In genomic region chr20:38109657-38110524, GRCh38 we compare ENCODE assay signal across 1 cellular context.
TF ChIP-seq lines count a peak whose summit lies in the region.

No MANE protein-coding gene starts in this region.

TF ChIP-seq in HepG2, 621 proteins besides CTCF, POLR2A, EP300 and RAD21 (continued from another document and continues in another):
- TF ChIP-seq AFF4 (CRISPR knock-in tag; IDR thresholded peaks at IDR 0.05): no peak
- TF ChIP-seq ZNF263 (CRISPR knock-in tag; IDR thresholded peaks at IDR 0.05): peak; percentile 51; the same call in 1 of the 2 replicates
- TF ChIP-seq ZNF224 (CRISPR knock-in tag; IDR thresholded peaks at IDR 0.05): no peak
- TF ChIP-seq HNRNPK (IDR thresholded peaks at IDR 0.05; ENCODE audit: low read depth, low read length, poor library complexity, severe bottlenecking): no peak
- no peak for TF ChIP-seq ZNF746 (CRISPR knock-in tag; IDR thresholded peaks at IDR 0.05)
- no peak for TF ChIP-seq SIN3B (IDR thresholded peaks at IDR 0.05; ENCODE audit: low read length)
- TF ChIP-seq E2F2 (CRISPR knock-in tag; IDR thresholded peaks at IDR 0.05; ENCODE audit: borderline replicate concordance): no peak
- peak; percentile 56; the same call in 1 of the 2 replicates for TF ChIP-seq LCORL (IDR thresholded peaks at IDR 0.05)
- peak; percentile 47; the same call in 1 of the 2 replicates for TF ChIP-seq LCORL (CRISPR knock-in tag; IDR thresholded peaks at IDR 0.05)
- TF ChIP-seq ZNF264 (CRISPR knock-in tag; IDR thresholded peaks at IDR 0.05): no peak
- no peak for TF ChIP-seq GPBP1L1 (CRISPR knock-in tag; IDR thresholded peaks at IDR 0.05)
- TF ChIP-seq CCDC6 (CRISPR knock-in tag; IDR thresholded peaks at IDR 0.05): no peak
- TF ChIP-seq KAT2B (IDR thresholded peaks at IDR 0.05; ENCODE audit: borderline replicate concordance, low read depth, low read length): no peak
- no peak for TF ChIP-seq ZBTB14 (CRISPR knock-in tag; IDR thresholded peaks at IDR 0.05)
- TF ChIP-seq ATF7 (IDR thresholded peaks at IDR 0.05): no peak
- 0 out of 2 replicates have a peak, but pooled peaks have one; percentile 28 for TF ChIP-seq ATF7 (CRISPR knock-in tag; IDR thresholded peaks at IDR 0.05)
- TF ChIP-seq TAF15 (IDR thresholded peaks at IDR 0.05; ENCODE audit: low read depth, low read length, poor library complexity, severe bottlenecking): no peak
- no peak for TF ChIP-seq AKNA (CRISPR knock-in tag; IDR thresholded peaks at IDR 0.05; ENCODE audit: borderline replicate concordance)
- TF ChIP-seq ZNF761 (CRISPR knock-in tag; conservative IDR thresholded peaks at IDR 0.05): no peak; the same call in 1 of the 2 replicates
- peak; percentile 62; the same call in 1 of the 2 replicates for TF ChIP-seq ISL2 (CRISPR knock-in tag; IDR thresholded peaks at IDR 0.05)
- no peak for TF ChIP-seq TRIM22 (IDR thresholded peaks at IDR 0.05)
- peak; percentile 97 for TF ChIP-seq ATF3 (CRISPR knock-in tag; IDR thresholded peaks at IDR 0.05)
- no peak for TF ChIP-seq NPAS2 (CRISPR knock-in tag; IDR thresholded peaks at IDR 0.05; ENCODE audit: borderline replicate concordance)
- no peak for TF ChIP-seq ZNF225 (CRISPR knock-in tag; IDR thresholded peaks at IDR 0.05)
- no peak for TF ChIP-seq GRHL1 (CRISPR knock-in tag; conservative IDR thresholded peaks at IDR 0.05)
- TF ChIP-seq ZNF784 (CRISPR knock-in tag; IDR thresholded peaks at IDR 0.05; ENCODE audit: borderline replicate concordance): 0 out of 2 replicates have a peak, but pooled peaks have one; percentile 37
- TF ChIP-seq ZBTB7A (CRISPR knock-in tag; IDR thresholded peaks at IDR 0.05): no peak
- TF ChIP-seq NFE2L2 (IDR thresholded peaks at IDR 0.05; ENCODE audit: low read length): no peak; the same call in 1 of the 2 replicates
- no peak for TF ChIP-seq HNRNPH1 (optimal IDR thresholded peaks at IDR 0.05; ENCODE audit: low read depth, low read length)
- no peak for TF ChIP-seq MED1 (CRISPR knock-in tag; IDR thresholded peaks at IDR 0.05)
- no peak for TF ChIP-seq SNRNP70 (IDR thresholded peaks at IDR 0.05; ENCODE audit: low read depth, low read length)
- TF ChIP-seq PRMT3 (CRISPR knock-in tag; IDR thresholded peaks at IDR 0.05; ENCODE audit: borderline replicate concordance, low read depth): no peak
- 0 out of 2 replicates have a peak, but pooled peaks have one; percentile 42 for TF ChIP-seq AHR (CRISPR knock-in tag; IDR thresholded peaks at IDR 0.05)
- no peak; the same call in 1 of the 2 replicates for TF ChIP-seq SNAPC5 (CRISPR knock-in tag; IDR thresholded peaks at IDR 0.05; ENCODE audit: borderline replicate concordance)
- peak; percentile 78 for TF ChIP-seq HMG20A (CRISPR knock-in tag; IDR thresholded peaks at IDR 0.05; ENCODE audit: borderline replicate concordance)
- peak in 1 of 2 experiments; percentile 34; a peak in 1 of 4 replicates for TF ChIP-seq KLF16 (CRISPR knock-in tag; IDR thresholded peaks at IDR 0.05)
- no peak for TF ChIP-seq ZNF276 (CRISPR knock-in tag; IDR thresholded peaks at IDR 0.05; ENCODE audit: low read depth)
